8 cellular contexts compared by ENCODE assay signal in the genomic region with DNA sequence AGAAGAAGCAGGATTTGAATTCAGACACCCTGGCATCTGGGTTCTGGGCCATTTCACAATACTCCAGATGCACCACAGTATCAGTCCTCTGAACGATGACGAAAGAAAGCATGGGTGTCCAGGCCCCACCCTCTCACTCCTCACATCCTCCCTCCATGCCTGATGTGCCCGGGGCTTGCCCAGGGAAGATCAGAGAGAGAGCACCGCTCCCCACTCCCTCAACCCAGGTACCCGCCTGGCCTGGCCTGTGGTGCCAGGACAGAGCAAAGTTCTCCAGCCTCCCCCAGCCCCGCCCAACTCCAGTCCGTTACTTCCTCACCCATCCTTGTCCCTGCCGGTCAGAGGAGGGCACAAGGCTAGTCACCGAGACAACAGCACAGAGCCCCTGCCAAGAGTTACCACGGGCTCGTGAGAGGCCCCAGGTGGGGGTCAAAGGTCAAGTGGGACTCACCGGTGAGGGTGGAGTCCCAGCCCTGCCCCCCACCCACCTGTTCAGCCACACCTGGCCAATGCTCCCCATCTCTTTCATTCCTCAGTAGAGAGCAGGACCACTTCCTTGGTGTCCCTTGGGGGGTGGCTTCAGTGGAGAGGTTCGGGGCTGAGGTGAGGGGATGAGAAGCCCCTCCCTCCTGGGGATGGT. TPM values are rescaled to one million over a fixed set of nuclear protein-coding genes. Genes with fewer than 3 reads are reported as not detected.
DNase-seq lines count a peak whose midpoint lies in the region; ATAC-seq and TF ChIP-seq lines count a peak whose summit lies in the region.

No MANE protein-coding gene starts in this region.

- H3K36me3 Mint-ChIP-seq in T-helper 1 cell treated with Interleukin-12 subunit alpha and Interleukin-12 subunit beta and Interleukin-4 antibody, amounts not matched to agents 30 μg/mL and 1 μg/mL, for 36 hours (ENCODE audit: low read depth) = peaks cover 27% of the 10 kb centered on the region

- H3K27ac Mint-ChIP-seq in T-helper 1 cell treated with Interleukin-12 subunit alpha and Interleukin-12 subunit beta and Interleukin-4 antibody, amounts not matched to agents 30 μg/mL and 1 μg/mL, for 36 hours = peak overlapping the region; percentile 97

- H3K4me3 ChIP-seq in mesendoderm (ENCODE audit: low read length) (no peak overlapping the region), transverse colon (peak overlapping the region in 3 of 4 donors; percentile 1 to 33 (median 1))

- H4K8ac ChIP-seq in mesendoderm (ENCODE audit: low read depth, low read length) = no peak overlapping the region

- in situ Hi-C loops in transverse colon (cut with MboI; ENCODE audit: low pct_ligation_motif_present in 1 of 4, low pct_unique_long_range_greater_than_20kb in 1 of 4, low sequenced_read_pairs in 3 of 4) = no loop called here
- in situ Hi-C loops in G401 (cut with HindIII; ENCODE audit: low sequenced_read_pairs) = no loop called here

- peak overlapping the region; percentile 97 for H3K56ac ChIP-seq in mesendoderm (ENCODE audit: low read length)

- WGBS in mesendoderm (ENCODE audit: extremely low coverage, insufficient coverage, low lambda C conversion rate) = no CpG with 5 or more reads among the region's 13 CpGs
- WGBS in transverse colon (ENCODE audit: low coverage in 1 of 2), 2 donors = 10% methylated on average over 10 of the region's 13 CpGs; no CpG with 5 or more reads in 1 of the 2 donors

- H3K9me3 ChIP-seq in transverse colon = no peaks in the 10 kb centered on the region

- H3K23ac ChIP-seq in mesendoderm (ENCODE audit: low read length) = peak overlapping the region; percentile 85

- peak overlapping the region; percentile 25 for H2BK15ac ChIP-seq in mesendoderm (replicated peaks; ENCODE audit: low read depth)

- H2BK120ac ChIP-seq in mesendoderm (ENCODE audit: low read depth, low read length) = peak overlapping the region; percentile 52

- H3K79me2 ChIP-seq in mesendoderm (ENCODE audit: control insufficient read depth, insufficient read depth, low read length) = peaks cover 60% of the 10 kb centered on the region

- H3K27me3 ChIP-seq in mesendoderm (ENCODE audit: insufficient read depth, low read length, poor library complexity) (no peaks in the 10 kb centered on the region), transverse colon (no peaks in the 10 kb centered on the region)

- H3K9me3 Mint-ChIP-seq in T-helper 1 cell treated with Interleukin-12 subunit alpha and Interleukin-12 subunit beta and Interleukin-4 antibody, amounts not matched to agents 30 μg/mL and 1 μg/mL, for 36 hours = no peaks in the 10 kb centered on the region

- H3K4me3 Mint-ChIP-seq in T-helper 1 cell treated with Interleukin-12 subunit alpha and Interleukin-12 subunit beta and Interleukin-4 antibody, amounts not matched to agents 30 μg/mL and 1 μg/mL, for 36 hours = peak overlapping the region; percentile 79

- H3K4me1 Mint-ChIP-seq in T-helper 1 cell treated with Interleukin-12 subunit alpha and Interleukin-12 subunit beta and Interleukin-4 antibody, amounts not matched to agents 30 μg/mL and 1 μg/mL, for 36 hours (ENCODE audit: low read depth) = peaks cover 67% of the 10 kb centered on the region

- H3K36me3 ChIP-seq in mesendoderm (ENCODE audit: control insufficient read depth, insufficient read depth, low read length) = no peaks in the 10 kb centered on the region
- H3K36me3 ChIP-seq in transverse colon = no peaks in the 10 kb centered on the region

- no peak for TF ChIP-seq EP300 in transverse colon (IDR thresholded peaks at IDR 0.05; ENCODE audit: low read depth)

- peak overlapping the region; percentile 98 for H2BK5ac ChIP-seq in mesendoderm (ENCODE audit: low read length)

- H3K9ac ChIP-seq in mesendoderm (ENCODE audit: low read length) = peak overlapping the region; percentile 79

- H3K27me3 Mint-ChIP-seq in T-helper 1 cell treated with Interleukin-12 subunit alpha and Interleukin-12 subunit beta and Interleukin-4 antibody, amounts not matched to agents 30 μg/mL and 1 μg/mL, for 36 hours (ENCODE audit: low read depth) = no peaks in the 10 kb centered on the region

- H3K27ac ChIP-seq in mesendoderm (ENCODE audit: low read depth, low read length) (peak overlapping the region; percentile 98), transverse colon (peak overlapping the region; percentile 98 to 100 (median 100))

- intact Hi-C loops in transverse colon (cut with DNase I; ENCODE audit: low total_unique reads) = no loop called here

- H3K18ac ChIP-seq in mesendoderm (ENCODE audit: low read length) = peak overlapping the region; percentile 12

- TF ChIP-seq POLR2A in transverse colon (IDR thresholded peaks at IDR 0.05) = no peak

- no peak for ATAC-seq in GM21360 (IDR thresholded peaks at IDR 0.05; ENCODE audit: unreplicated experiment)

- peaks cover 71% of the 10 kb centered on the region for H3K4me1 ChIP-seq in mesendoderm (ENCODE audit: control insufficient read depth, low read depth, low read length)
- H3K4me1 ChIP-seq in transverse colon = peaks cover 94 to 100% (median 99%) of the 10 kb centered on the region in 4 donors

- peak overlapping the region; percentile 93 for H3K4ac ChIP-seq in mesendoderm (ENCODE audit: low read depth, low read length)

- TF ChIP-seq CTCF in transverse colon (IDR thresholded peaks at IDR 0.05) = no peak

- H3K79me1 ChIP-seq in mesendoderm (ENCODE audit: low read length) = peaks cover 32% of the 10 kb centered on the region

- H3K4me2 ChIP-seq in mesendoderm (ENCODE audit: low read length) = peak overlapping the region; percentile 32

- peak; percentile 74 for DNase-seq in activated CD4-positive, alpha-beta T cell treated with anti-CD3 and anti-CD28 coated beads for 48 hours
- no peak for DNase-seq in activated CD4-positive, alpha-beta T cell treated with anti-CD3 and anti-CD28 coated beads for 1 hour
- DNase-seq in dermis blood vessel endothelial cell (peak; percentile 29), mesendoderm (peak; percentile 48), transverse colon (peak; percentile 77), G401 (ENCODE audit: low spot score) (no peak)

- peak overlapping the region; percentile 97 for H2AK5ac ChIP-seq in mesendoderm (ENCODE audit: low read length)

- H4K5ac ChIP-seq in mesendoderm (ENCODE audit: low read length) = no peak overlapping the region

RNA-seq across cellular contexts. Expression of a gene that starts 8.1 kb away (rescaled TPM):
- total RNA-seq in dermis blood vessel endothelial cell (7.1 and 18.8 TPM in 2 replicates), transverse colon (10 to 100 TPM; 15.9 to 23.9 (median 18.5) TPM)
- 65.1 TPM for polyA plus RNA-seq in mesendoderm (2013, experiment 1 of 2)
- 69.1 TPM for polyA plus RNA-seq in mesendoderm (2013, experiment 2 of 2)
- 10.2 and 13.4 TPM in 2 replicates for total RNA-seq in G401 (2014; rRNA removed; shearing (Covaris generic))

RNA-seq across cellular contexts. Expression of a gene that starts 33.9 kb away (rescaled TPM):
- not detected in 2 replicates for total RNA-seq in dermis blood vessel endothelial cell
- 0.80 TPM for polyA plus RNA-seq in mesendoderm (2013, experiment 1 of 2)
- 0.70 TPM for polyA plus RNA-seq in mesendoderm (2013, experiment 2 of 2)
- 1 to 10 TPM in 2 of 4 donors, not detected in 2; 2.5 to 4.1 TPM for total RNA-seq in transverse colon
- not detected in 2 replicates for total RNA-seq in G401 (2014; rRNA removed; shearing (Covaris generic))

RNA-seq across cellular contexts. Expression of a gene that starts 38.5 kb away (rescaled TPM):
- total RNA-seq in dermis blood vessel endothelial cell (not detected in 2 replicates), transverse colon (not detected)
- polyA plus RNA-seq in mesendoderm (2013, experiment 1 of 2) = 0.31 TPM
- 0.43 TPM for polyA plus RNA-seq in mesendoderm (2013, experiment 2 of 2)
- total RNA-seq in G401 (2014; rRNA removed; shearing (Covaris generic)) = not detected in 2 replicates

RNA-seq across cellular contexts. Expression of a gene that starts 54.0 kb away (rescaled TPM):
- total RNA-seq in dermis blood vessel endothelial cell (not detected in 2 replicates), transverse colon (not detected)
- polyA plus RNA-seq in mesendoderm (2013, experiment 1 of 2) = 0.04 TPM
- not detected for polyA plus RNA-seq in mesendoderm (2013, experiment 2 of 2)
- total RNA-seq in G401 (2014; rRNA removed; shearing (Covaris generic)) = not detected in 2 replicates

Comparison
In these comparisons a context has a peak if more than half of its experiments do, and no peak if none do; other contexts are left out.
1. DNase-seq: peak in activated CD4-positive, alpha-beta T cell treated with anti-CD3 and anti-CD28 coated beads for 48 hours (single experiment), dermis blood vessel endothelial cell (single experiment), mesendoderm (single experiment) and transverse colon (single experiment); none in activated CD4-positive, alpha-beta T cell treated with anti-CD3 and anti-CD28 coated beads for 1 hour (single experiment) and G401 (single experiment).